Comparison of ENCODE assay signal across 25 cellular contexts in genomic region chr5:35485487-35485886, GRCh38.
"Had no signal": no experiment of that assay in that cellular context is flagged by ENCODE, and none has a peak within 500 bp of the region (broad histone marks: within the 10 kb centered on the region; RNA-seq: fewer than 3 reads in every experiment).

No MANE protein-coding gene starts in this region.

- H3K4me3 Mint-ChIP-seq: IgD-negative memory B cell, T-cell had no signal

- H3K4me2 ChIP-seq: KMS-11 had no signal

- H3K9me3 Mint-ChIP-seq: IgD-negative memory B cell, T-cell had no signal

- H3K36me3 ChIP-seq: SJSA1 had no signal

- FAIRE-seq: RCC 7860 had no signal

- H3K27me3 Mint-ChIP-seq: IgD-negative memory B cell had no signal

- H3K9ac ChIP-seq: KMS-11 had no signal

- H3K27me3 ChIP-seq: SJSA1 had no signal

- H3K27ac Mint-ChIP-seq: IgD-negative memory B cell, T-cell had no signal

- H3K4me3 ChIP-seq: K562, SJSA1, SK-N-MC had no signal

- H3K27ac ChIP-seq: KMS-11, SJSA1, SK-N-MC had no signal

- ATAC-seq: K562, T-cell had no signal

- H3K9me3 ChIP-seq: SJSA1 had no signal

- DNase-seq: Kasumi-1, MM.1S, NCI-H1092 treated with DMSO at 0.1 percent for 48 hours, NCI-H1436, NCI-H187, NCI-H2029, NCI-H2081 treated with DMSO at 0.1 percent for 48 hours, NCI-H2171, NCI-H226, NCI-H446, NCI-H510A, NCI-H524 treated with DMSO at 0.1 percent for 48 hours, NCI-H69, NCI-H774, Right ventricle myocardium superior, RPMI8226, SIG-M5, SW 1271, T-cell had no signal

- H3K4me1 ChIP-seq: SJSA1 had no signal

- H3K36me3 Mint-ChIP-seq: IgD-negative memory B cell, T-cell had no signal
